1 cellular context compared by ENCODE assay signal in genomic region chr12:130186631-130187269, GRCh38.
TF ChIP-seq lines count a peak whose summit lies in the region.

No MANE protein-coding gene starts in this region.

TF ChIP-seq in WTC11, 78 proteins besides CTCF, POLR2A, EP300 and RAD21 (continued from another document):
- TF ChIP-seq ZNF532 (CRISPR knock-in tag; IDR thresholded peaks at IDR 0.05; ENCODE audit: borderline replicate concordance) (no peak), ZNF423 (CRISPR knock-in tag; IDR thresholded peaks at IDR 0.05) (no peak), ZNF317 (CRISPR knock-in tag; IDR thresholded peaks at IDR 0.05; ENCODE audit: borderline replicate concordance, low read depth) (no peak), ZNF263 (CRISPR knock-in tag; IDR thresholded peaks at IDR 0.05; ENCODE audit: low read depth) (no peak), ESRRA (CRISPR knock-in tag; IDR thresholded peaks at IDR 0.05; ENCODE audit: borderline replicate concordance) (no peak), FOXJ3 (CRISPR knock-in tag; IDR thresholded peaks at IDR 0.05; ENCODE audit: borderline replicate concordance) (no peak), SOX15 (CRISPR knock-in tag; IDR thresholded peaks at IDR 0.05) (no peak), ZNF671 (CRISPR knock-in tag; IDR thresholded peaks at IDR 0.05) (no peak), ZNF512 (CRISPR knock-in tag; IDR thresholded peaks at IDR 0.05; ENCODE audit: borderline replicate concordance) (no peak), STAT6 (CRISPR knock-in tag; conservative IDR thresholded peaks at IDR 0.05; ENCODE audit: low read depth) (no peak), MYBL2 (CRISPR knock-in tag; IDR thresholded peaks at IDR 0.05) (no peak), HMGA2 (CRISPR knock-in tag; IDR thresholded peaks at IDR 0.05) (no peak), PRRX2 (CRISPR knock-in tag; IDR thresholded peaks at IDR 0.05) (no peak), USF2 (CRISPR knock-in tag; IDR thresholded peaks at IDR 0.05) (no peak), E2F4 (CRISPR knock-in tag; IDR thresholded peaks at IDR 0.05; ENCODE audit: borderline replicate concordance, low read depth) (no peak), GABPB1 (CRISPR knock-in tag; IDR thresholded peaks at IDR 0.05) (no peak)
